In the genomic region with DNA sequence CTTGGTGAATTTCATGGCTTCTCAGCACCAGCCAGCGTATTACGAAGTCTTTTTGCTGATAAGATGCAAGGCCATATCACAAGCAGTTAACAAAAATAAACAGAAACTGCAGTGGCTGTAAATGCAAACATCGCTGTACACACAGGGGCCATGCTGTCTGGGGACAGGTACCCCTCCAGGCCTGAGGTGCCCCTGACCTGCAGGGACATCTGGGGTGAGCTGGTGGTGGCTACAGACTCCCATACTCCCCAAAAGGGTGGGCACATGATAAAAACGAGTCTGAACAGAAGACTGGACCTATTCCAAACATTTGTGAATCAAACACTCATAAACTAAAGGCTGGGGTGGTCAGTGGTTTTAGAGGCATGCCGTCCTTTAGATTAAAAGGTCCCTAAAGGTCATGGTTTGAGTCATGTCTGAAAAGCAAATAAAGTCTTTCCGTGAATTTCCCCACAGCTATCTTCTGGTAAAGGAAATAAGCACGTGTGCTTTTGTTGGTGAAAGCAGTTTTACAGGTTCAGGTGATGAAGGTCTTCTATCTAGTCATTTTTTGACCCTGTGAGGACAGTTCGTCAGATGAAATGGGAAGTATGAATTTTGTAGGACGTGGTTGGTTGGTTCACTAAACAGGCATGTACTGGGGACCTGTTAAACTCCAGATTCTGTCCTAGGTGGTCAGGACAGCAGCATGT, we compare ENCODE assay signal across 1 cellular context.
TF ChIP-seq lines count a peak whose summit lies in the region.

No MANE protein-coding gene starts in this region.

TF ChIP-seq in A549, 52 proteins besides CTCF, POLR2A, EP300 and RAD21 (continued from another document):
- TF ChIP-seq, protein P1, sequence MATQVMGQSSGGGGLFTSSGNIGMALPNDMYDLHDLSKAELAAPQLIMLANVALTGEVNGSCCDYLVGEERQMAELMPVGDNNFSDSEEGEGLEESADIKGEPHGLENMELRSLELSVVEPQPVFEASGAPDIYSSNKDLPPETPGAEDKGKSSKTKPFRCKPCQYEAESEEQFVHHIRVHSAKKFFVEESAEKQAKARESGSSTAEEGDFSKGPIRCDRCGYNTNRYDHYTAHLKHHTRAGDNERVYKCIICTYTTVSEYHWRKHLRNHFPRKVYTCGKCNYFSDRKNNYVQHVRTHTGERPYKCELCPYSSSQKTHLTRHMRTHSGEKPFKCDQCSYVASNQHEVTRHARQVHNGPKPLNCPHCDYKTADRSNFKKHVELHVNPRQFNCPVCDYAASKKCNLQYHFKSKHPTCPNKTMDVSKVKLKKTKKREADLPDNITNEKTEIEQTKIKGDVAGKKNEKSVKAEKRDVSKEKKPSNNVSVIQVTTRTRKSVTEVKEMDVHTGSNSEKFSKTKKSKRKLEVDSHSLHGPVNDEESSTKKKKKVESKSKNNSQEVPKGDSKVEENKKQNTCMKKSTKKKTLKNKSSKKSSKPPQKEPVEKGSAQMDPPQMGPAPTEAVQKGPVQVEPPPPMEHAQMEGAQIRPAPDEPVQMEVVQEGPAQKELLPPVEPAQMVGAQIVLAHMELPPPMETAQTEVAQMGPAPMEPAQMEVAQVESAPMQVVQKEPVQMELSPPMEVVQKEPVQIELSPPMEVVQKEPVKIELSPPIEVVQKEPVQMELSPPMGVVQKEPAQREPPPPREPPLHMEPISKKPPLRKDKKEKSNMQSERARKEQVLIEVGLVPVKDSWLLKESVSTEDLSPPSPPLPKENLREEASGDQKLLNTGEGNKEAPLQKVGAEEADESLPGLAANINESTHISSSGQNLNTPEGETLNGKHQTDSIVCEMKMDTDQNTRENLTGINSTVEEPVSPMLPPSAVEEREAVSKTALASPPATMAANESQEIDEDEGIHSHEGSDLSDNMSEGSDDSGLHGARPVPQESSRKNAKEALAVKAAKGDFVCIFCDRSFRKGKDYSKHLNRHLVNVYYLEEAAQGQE (IDR thresholded peaks at IDR 0.05): no peak
- no peak for TF ChIP-seq RARB (CRISPR knock-in tag; IDR thresholded peaks at IDR 0.05)
- TF ChIP-seq MAX (IDR thresholded peaks at IDR 0.05): 0 out of 2 replicates have a peak, but pooled peaks have one; percentile 46
- TF ChIP-seq ESRRA (IDR thresholded peaks at IDR 0.05; ENCODE audit: borderline replicate concordance, low read length): no peak
- no peak for TF ChIP-seq POLR2AphosphoS2 (conservative IDR thresholded peaks at IDR 0.05; ENCODE audit: low read length)
- no peak for TF ChIP-seq MAFK (IDR thresholded peaks at IDR 0.05; ENCODE audit: partially characterized antibody)
- no peak for TF ChIP-seq KDM5A (IDR thresholded peaks at IDR 0.05)
- no peak for TF ChIP-seq HMGXB4 (CRISPR knock-in tag; IDR thresholded peaks at IDR 0.05; ENCODE audit: borderline replicate concordance)
- peak; percentile 4 to 57; a peak in 2 of 4 replicates for TF ChIP-seq CEBPB (IDR thresholded peaks at IDR 0.05)
- no peak for TF ChIP-seq FOSB (CRISPR knock-in tag; IDR thresholded peaks at IDR 0.05)
